In the genomic region with DNA sequence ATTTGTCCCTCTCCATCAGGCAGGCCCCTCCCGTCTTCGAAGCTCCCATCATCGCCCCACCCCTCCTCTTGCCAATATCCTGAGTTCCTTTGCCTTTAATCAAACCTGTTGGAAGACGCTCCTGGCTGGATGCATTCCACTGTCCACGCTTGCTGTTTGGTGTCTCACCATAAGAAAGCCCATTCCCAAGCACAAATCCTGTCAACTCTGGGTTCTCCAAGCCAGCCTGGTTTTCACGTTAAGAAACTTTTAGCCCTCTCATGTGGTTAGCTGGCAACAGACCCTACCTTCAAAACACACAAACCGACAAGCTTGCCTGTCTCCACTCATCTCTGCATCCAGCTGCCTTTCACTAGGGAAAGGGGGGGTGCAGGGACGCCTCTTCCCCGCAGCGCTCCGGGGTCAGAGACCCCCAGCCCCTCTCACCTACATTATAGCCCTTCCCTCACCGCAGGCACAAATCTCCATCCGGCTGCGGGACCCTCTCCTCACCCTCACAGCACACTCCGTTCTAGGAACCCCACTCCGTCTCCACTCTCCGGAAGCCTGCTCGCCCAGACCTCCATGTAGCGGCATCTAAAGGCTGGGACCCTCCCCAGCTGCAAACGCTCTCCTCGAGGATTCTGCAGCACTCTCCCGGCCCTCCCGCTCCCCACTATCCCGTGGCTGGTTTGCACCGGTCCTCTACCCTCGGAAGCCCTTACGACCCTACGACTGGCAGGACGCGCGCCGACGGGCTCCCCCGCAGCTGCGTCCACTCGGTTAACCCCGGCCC, we compare ENCODE assay signal across 8 cellular contexts. TPM values are rescaled to one million over a fixed set of nuclear protein-coding genes. Genes with fewer than 3 reads are reported as not detected.
DNase-seq lines count a peak whose midpoint lies in the region; ATAC-seq and TF ChIP-seq lines count a peak whose summit lies in the region.

No MANE protein-coding gene starts in this region.

- intact Hi-C loops in aorta (cut with DNase I): loop anchor here (2.0 to 10.0 kb wide), 5 partner anchors 40 to 278 kb away; a partner anchor contains a TSS

- H3K4me2 ChIP-seq in Loucy (ENCODE audit: low read depth, low read length, poor library complexity, severe bottlenecking): peak overlapping the region; percentile 88

- H3K27me3 Mint-ChIP-seq in chondrocyte (ENCODE audit: low read depth): no peaks in the 10 kb centered on the region
- H3K27me3 Mint-ChIP-seq in memory B cell: no peaks in the 10 kb centered on the region

- ATAC-seq in memory B cell (ENCODE audit: low read depth): no peak
- no peak for ATAC-seq in aorta (ENCODE audit: low FRiP score)

- H3K27ac Mint-ChIP-seq in chondrocyte (ENCODE audit: unreplicated experiment) (peak overlapping the region; percentile 85), memory B cell (peak overlapping the region; percentile 15)

- peaks cover 3% of the 10 kb centered on the region for H3K36me3 Mint-ChIP-seq in chondrocyte (ENCODE audit: low read depth)
- H3K36me3 Mint-ChIP-seq in memory B cell: peaks cover 8% of the 10 kb centered on the region

- H2AFZ ChIP-seq in Loucy (ENCODE audit: low read length): peak overlapping the region; percentile 91

- 1 to 2% methylated on average over 37 of the region's 37 CpGs for WGBS in aorta, 2 donors

- H3K4me3 ChIP-seq in GM12875 (ENCODE audit: low read depth, low read length): peak overlapping the region; percentile 94
- H3K4me3 ChIP-seq in Loucy (ENCODE audit: low read length, poor library complexity, severe bottlenecking): peak overlapping the region; percentile 97
- H3K4me3 ChIP-seq in aorta (ENCODE audit: low read length in 2 of 2): peak overlapping the region; percentile 71 to 86

- H3K36me3 ChIP-seq in Loucy (ENCODE audit: insufficient read depth, low read length) (no peaks in the 10 kb centered on the region), aorta (ENCODE audit: control insufficient read depth in 1 of 2, insufficient read depth in 2 of 2, low read length in 1 of 2) (no peaks in the 10 kb centered on the region)

- H3K4me3 Mint-ChIP-seq in chondrocyte (ENCODE audit: unreplicated experiment): peak overlapping the region; percentile 91
- H3K4me3 Mint-ChIP-seq in memory B cell: peak overlapping the region; percentile 83

- H3K9me2 ChIP-seq in Loucy (replicated peaks; ENCODE audit: low read depth, low read length): no peaks in the 10 kb centered on the region

- no peaks in the 10 kb centered on the region for H3F3A ChIP-seq in Loucy (ENCODE audit: low read depth)

- TF ChIP-seq CTCF in GM12875 (IDR thresholded peaks at IDR 0.05; ENCODE audit: borderline replicate concordance, insufficient read depth, low read depth, low read length): no peak
- TF ChIP-seq CTCF in Loucy (conservative IDR thresholded peaks at IDR 0.05; ENCODE audit: low read length): no peak
- no peak for TF ChIP-seq CTCF in chondrocyte (IDR thresholded peaks at IDR 0.05)

- peak overlapping the region; percentile 50 to 51 for H3K27ac ChIP-seq in aorta (ENCODE audit: low read depth in 1 of 2, low read length in 2 of 2)

- no peaks in the 10 kb centered on the region for H3K9me3 Mint-ChIP-seq in chondrocyte (ENCODE audit: low read depth)
- no peaks in the 10 kb centered on the region for H3K9me3 Mint-ChIP-seq in memory B cell

- peak overlapping the region; percentile 88 for H3K9ac ChIP-seq in Loucy (ENCODE audit: low read depth, low read length, poor library complexity, severe bottlenecking)

- H3K9me3 ChIP-seq in Loucy (ENCODE audit: insufficient read depth, low read depth, low read length) (no peaks in the 10 kb centered on the region), aorta (ENCODE audit: control insufficient read depth, low read length) (no peaks in the 10 kb centered on the region)

- peaks cover 53% of the 10 kb centered on the region for H3K4me1 Mint-ChIP-seq in chondrocyte (ENCODE audit: low read depth)
- H3K4me1 Mint-ChIP-seq in memory B cell: peaks cover 51% of the 10 kb centered on the region

- peaks cover 29% of the 10 kb centered on the region for H3K79me2 ChIP-seq in Loucy (ENCODE audit: insufficient read depth, low read length)

- H4K20me1 ChIP-seq in Loucy (ENCODE audit: insufficient read depth, low read length, poor library complexity, severe bottlenecking): peaks cover 18% of the 10 kb centered on the region

- no peak for DNase-seq in chondrocyte (ENCODE audit: low spot score)
- DNase-seq in memory B cell (ENCODE audit: low spot score in 2 of 2): no peak
- no peak for DNase-seq in aorta
- no peak for DNase-seq in pons (ENCODE audit: low spot score)
- no peak for DNase-seq in DMS79 (lab: John Stamatoyannopoulos, UW)
- no peak for DNase-seq in activated CD4-positive, CD25-positive, alpha-beta regulatory T cell (lab: John Stamatoyannopoulos, UW)

- H3K27me3 ChIP-seq in Loucy (ENCODE audit: insufficient read depth, low read length, poor library complexity, severe bottlenecking) (no peaks in the 10 kb centered on the region), aorta (ENCODE audit: control insufficient read depth in 1 of 2, insufficient read depth in 2 of 2, low read length in 1 of 2) (no peaks in the 10 kb centered on the region)

- H3K4me1 ChIP-seq in Loucy (ENCODE audit: insufficient read depth, low read length, poor library complexity, severe bottlenecking) (peaks cover 39% of the 10 kb centered on the region), aorta (ENCODE audit: control insufficient read depth in 1 of 2, insufficient read depth in 2 of 2, low read length in 2 of 2) (no peaks in the 10 kb centered on the region)

RNA-seq across cellular contexts. Expression of a gene that starts 1.0 kb away (rescaled TPM):
- total RNA-seq in chondrocyte (52.8 to 60.9 TPM (median 54.2 TPM) in 3 replicates), aorta (10 to 100 TPM; 52.3 to 62.2 TPM)
- polyA plus RNA-seq in aorta: 10 to 100 TPM; 14.7 to 66.3 TPM

RNA-seq across cellular contexts. Expression of a gene that starts 1.0 kb away (rescaled TPM):
- total RNA-seq in chondrocyte: 4.5 to 8.1 TPM (median 6.2 TPM) in 3 replicates
- 10 to 100 TPM in 1 of 2 donors, 1 to 10 TPM in 1; 3.6 to 11.6 TPM for total RNA-seq in aorta
- 10 to 100 TPM in 1 of 2 donors, 1 to 10 TPM in 1; 1.8 to 15.0 TPM for polyA plus RNA-seq in aorta

RNA-seq across cellular contexts. Expression of a gene that starts 46.9 kb away (rescaled TPM):
- total RNA-seq in chondrocyte: 15.2 to 22.3 TPM (median 21.2 TPM) in 3 replicates
- 100 to 1,000 TPM in 1 of 2 donors, 10 to 100 TPM in 1; 41.9 to 117 TPM for total RNA-seq in aorta
- polyA plus RNA-seq in aorta: 10 to 100 TPM; 15.8 to 27.3 TPM

RNA-seq across cellular contexts. Expression of a gene that starts 54.7 kb away (rescaled TPM):
- 23.2 to 35.6 TPM (median 31.8 TPM) in 3 replicates for total RNA-seq in chondrocyte
- 10 to 100 TPM; 27.0 to 39.3 TPM for total RNA-seq in aorta
- 10 to 100 TPM; 17.3 to 29.7 TPM for polyA plus RNA-seq in aorta

RNA-seq across cellular contexts. Expression of a gene that starts 54.7 kb away (rescaled TPM):
- 0.07 TPM in 1 of 3 replicates, not detected in the others for total RNA-seq in chondrocyte
- total RNA-seq in aorta: under 1 TPM; 0.16 to 0.93 TPM
- polyA plus RNA-seq in aorta: not detected
